Comparison of ENCODE assay signal across 34 cellular contexts in the genomic region with DNA sequence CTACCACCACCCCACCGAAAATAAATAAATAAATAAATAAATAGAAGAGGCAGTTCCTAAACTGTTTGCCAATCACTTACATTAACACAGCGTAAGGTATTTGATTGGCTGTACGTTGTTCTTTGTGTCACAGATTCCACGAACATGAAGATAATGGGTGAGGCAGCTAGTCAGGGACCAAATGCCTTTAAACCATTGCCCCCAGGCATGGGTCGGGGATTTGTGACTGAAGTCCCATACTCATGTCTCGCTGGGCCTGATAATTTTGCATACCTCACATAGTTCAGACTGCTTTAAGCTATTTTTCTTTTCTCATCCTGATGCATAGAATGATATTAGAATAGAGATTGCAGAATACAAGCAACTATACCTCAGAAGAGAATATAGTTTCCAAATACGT. TPM values are rescaled to one million over a fixed set of nuclear protein-coding genes. Genes with fewer than 3 reads are reported as not detected.
"Had no signal": no experiment of that assay in that cellular context is flagged by ENCODE, and none has a peak within 500 bp of the region (broad histone marks: within the 10 kb centered on the region; RNA-seq: fewer than 3 reads in every experiment).

No MANE protein-coding gene starts in this region.

- DNase-seq: activated B cell treated with CpG ODN at 0.5 μM for 24 hours; activated CD4-positive, alpha-beta memory T cell treated with anti-CD3 and anti-CD28 coated beads for 36 hours; activated CD4-positive, alpha-beta T cell treated with anti-CD3 and anti-CD28 coated beads for 4 hours; activated CD4-positive, alpha-beta T cell treated with anti-CD3 and anti-CD28 coated beads, Interleukin-2, amount 10 ng/mL, durations not matched to agents 24 days and 14 days; activated CD4-positive, alpha-beta T cell treated with anti-CD3 and anti-CD28 coated beads, Interleukin-2, amount 50 U/mL, for 1 hour; activated CD4-positive, alpha-beta T cell treated with anti-CD3 and anti-CD28 coated beads, Interleukin-2, amount 50 U/mL, for 4 hours; activated CD4-positive, CD25-positive, alpha-beta regulatory T cell treated with anti-CD3 and anti-CD28 coated beads, Interleukin-2, amount 50 U/mL, for 72 hours; activated CD8-positive, alpha-beta memory T cell treated with anti-CD3 and anti-CD28 coated beads, Interleukin-2, amount 50 U/mL, for 4 hours; activated CD8-positive, alpha-beta T cell treated with anti-CD3 and anti-CD28 coated beads for 36 hours; activated effector memory CD4-positive, alpha-beta T cell treated with Interleukin-2 at 50 U/mL for 16 hours; activated gamma-delta T cell treated with Interleukin-2 at 50 U/mL for 16 hours; activated naive CD4-positive, alpha-beta T cell; activated naive CD4-positive, alpha-beta T cell treated with anti-CD3 and anti-CD28 coated beads for 36 hours; activated naive CD4-positive, alpha-beta T cell treated with anti-CD3 and anti-CD28 coated beads, Interleukin-2, amount 50 U/mL, for 16 hours; activated naive CD8-positive, alpha-beta T cell treated with anti-CD3 and anti-CD28 coated beads for 36 hours; activated T-cell treated with anti-CD3 and anti-CD28 coated beads for 4 hours; activated T-cell treated with anti-CD3 and anti-CD28 coated beads, Interleukin-2, amount 50 U/mL, for 24 hours; activated T-cell treated with anti-CD3 and anti-CD28 coated beads, Interleukin-2, amount 50 U/mL, for 48 hours; amniotic stem cell; body of pancreas; brain microvascular endothelial cell; central memory CD4-positive, alpha-beta T cell; T-helper 17 cell; T-helper 9 cell had no signal

- H3K9me3 Mint-ChIP-seq: activated B cell treated with CpG ODN at 0.5 μM for 24 hours; activated CD4-positive, alpha-beta memory T cell treated with anti-CD3 and anti-CD28 coated beads for 36 hours; activated CD4-positive, alpha-beta T cell treated with anti-CD3 and anti-CD28 coated beads, Interleukin-2, amount 10 ng/mL, durations not matched to agents 24 days and 14 days; activated CD8-positive, alpha-beta T cell treated with anti-CD3 and anti-CD28 coated beads for 36 hours; activated naive CD4-positive, alpha-beta T cell treated with anti-CD3 and anti-CD28 coated beads for 36 hours; activated naive CD4-positive, alpha-beta T cell treated with anti-CD3 and anti-CD28 coated beads, Interleukin-2, amount 50 U/mL, for 72 hours; activated naive CD8-positive, alpha-beta T cell treated with anti-CD3 and anti-CD28 coated beads for 36 hours; activated T-cell treated with anti-CD3 and anti-CD28 coated beads, Interleukin-2, amount 50 U/mL, for 24 hours; activated T-helper 2 cell treated with anti-CD3 and anti-CD28 coated beads, Interferon-gamma antibody, Interleukin-2, Interleukin-4, amounts not matched to agents 10 μg/mL and 5 μg/mL and 100 μg/mL, durations not matched to agents 14 hours and 24 hours and 36 hours had no signal

- H3K27me3 Mint-ChIP-seq: activated B cell treated with CpG ODN at 0.5 μM for 24 hours; activated CD4-positive, alpha-beta memory T cell treated with anti-CD3 and anti-CD28 coated beads for 36 hours; activated CD4-positive, alpha-beta T cell treated with anti-CD3 and anti-CD28 coated beads, Interleukin-2, amount 10 ng/mL, durations not matched to agents 24 days and 14 days; activated CD8-positive, alpha-beta T cell treated with anti-CD3 and anti-CD28 coated beads for 36 hours; activated naive CD8-positive, alpha-beta T cell treated with anti-CD3 and anti-CD28 coated beads for 36 hours; activated T-cell treated with anti-CD3 and anti-CD28 coated beads, Interleukin-2, amount 50 U/mL, for 24 hours; T-helper 17 cell had no signal

- H3K4me3 Mint-ChIP-seq: activated B cell treated with CpG ODN at 0.5 μM for 24 hours; activated CD4-positive, alpha-beta memory T cell treated with anti-CD3 and anti-CD28 coated beads for 36 hours; activated CD4-positive, alpha-beta T cell treated with anti-CD3 and anti-CD28 coated beads, Interleukin-2, amount 10 ng/mL, durations not matched to agents 24 days and 14 days; activated CD8-positive, alpha-beta T cell treated with anti-CD3 and anti-CD28 coated beads for 36 hours; activated naive CD4-positive, alpha-beta T cell treated with anti-CD3 and anti-CD28 coated beads for 36 hours; activated naive CD8-positive, alpha-beta T cell treated with anti-CD3 and anti-CD28 coated beads for 36 hours; activated T-cell treated with anti-CD3 and anti-CD28 coated beads, Interleukin-2, amount 50 U/mL, for 24 hours; T-helper 17 cell had no signal

- H3K36me3 Mint-ChIP-seq: activated naive CD8-positive, alpha-beta T cell treated with anti-CD3 and anti-CD28 coated beads for 36 hours had no signal

- H3K9me3 ChIP-seq: adrenal gland, body of pancreas, breast epithelium had no signal

- H3K27ac ChIP-seq: adrenal gland, body of pancreas, brain microvascular endothelial cell, breast epithelium, VCaP had no signal

- H3K4me3 ChIP-seq: adrenal gland, body of pancreas, breast epithelium had no signal

- H3K4me1 ChIP-seq: breast epithelium had no signal

- H3K36me3 ChIP-seq: adrenal gland, brain microvascular endothelial cell, breast epithelium had no signal

- H3K27ac Mint-ChIP-seq: activated B cell treated with CpG ODN at 0.5 μM for 24 hours; activated CD4-positive, alpha-beta memory T cell treated with anti-CD3 and anti-CD28 coated beads for 36 hours; activated CD4-positive, alpha-beta T cell treated with anti-CD3 and anti-CD28 coated beads, Interleukin-2, amount 10 ng/mL, durations not matched to agents 24 days and 14 days; activated CD8-positive, alpha-beta T cell treated with anti-CD3 and anti-CD28 coated beads for 36 hours; activated naive CD4-positive, alpha-beta T cell treated with anti-CD3 and anti-CD28 coated beads for 36 hours; activated naive CD4-positive, alpha-beta T cell treated with anti-CD3 and anti-CD28 coated beads, Interleukin-2, amount 50 U/mL, for 72 hours; activated naive CD8-positive, alpha-beta T cell treated with anti-CD3 and anti-CD28 coated beads for 36 hours; activated T-cell treated with anti-CD3 and anti-CD28 coated beads, Interleukin-2, amount 50 U/mL, for 24 hours; activated T-helper 2 cell treated with anti-CD3 and anti-CD28 coated beads, Interferon-gamma antibody, Interleukin-2, Interleukin-4, amounts not matched to agents 10 μg/mL and 5 μg/mL and 100 μg/mL, durations not matched to agents 14 hours and 24 hours and 36 hours; T-helper 17 cell had no signal

- H3K27me3 ChIP-seq: adrenal gland, body of pancreas, brain microvascular endothelial cell, breast epithelium had no signal

RNA-seq across cellular contexts. Expression of a gene that starts 17.3 kb away (rescaled TPM):
- total RNA-seq: activated CD8-positive, alpha-beta memory T cell treated with anti-CD3 and anti-CD28 coated beads for 36 hours; activated naive CD4-positive, alpha-beta T cell treated with anti-CD3 and anti-CD28 coated beads for 36 hours; activated naive CD8-positive, alpha-beta T cell treated with anti-CD3 and anti-CD28 coated beads for 36 hours; astrocyte; cardiac septum; cerebellum had no signal

RNA-seq across cellular contexts. Expression of a gene that starts 53.7 kb away (rescaled TPM):
- total RNA-seq: activated B cell treated with CpG ODN at 0.5 μM for 24 hours; activated CD4-positive, alpha-beta memory T cell treated with anti-CD3 and anti-CD28 coated beads for 36 hours; activated CD8-positive, alpha-beta T cell treated with anti-CD3 and anti-CD28 coated beads for 36 hours; T-helper 1 cell treated with Interleukin-12 subunit alpha and Interleukin-12 subunit beta and Interleukin-4 antibody, amounts not matched to agents 30 ng/mL and 1 ng/mL, for 36 hours; T-helper 17 cell had no signal
